Comparison of ENCODE assay signal across 8 cellular contexts in the genomic region with DNA sequence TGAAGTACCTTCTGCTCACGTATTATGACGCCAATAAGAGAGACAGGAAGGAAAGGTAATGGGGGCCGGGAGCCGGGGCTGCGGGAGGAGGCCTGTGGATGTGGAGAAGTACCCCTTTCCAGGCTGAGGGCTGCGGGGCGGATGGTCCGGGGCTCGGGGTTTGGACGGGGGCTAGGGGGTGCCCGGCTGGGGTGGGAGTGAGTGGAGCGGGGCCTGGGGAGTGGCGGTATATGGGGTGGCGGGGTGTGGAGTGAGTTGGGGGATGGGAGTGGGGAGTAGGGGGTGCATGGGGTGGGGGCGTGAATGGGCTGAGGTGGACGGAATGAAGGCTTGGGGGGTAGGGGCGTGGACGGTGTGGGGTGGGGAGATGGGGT. TPM values are rescaled to one million over a fixed set of nuclear protein-coding genes. Genes with fewer than 3 reads are reported as not detected.
DNase-seq lines count a peak whose midpoint lies in the region; ATAC-seq, FAIRE-seq and TF ChIP-seq lines count a peak whose summit lies in the region.
"Not testable (repeated sequence)": the region's sequence is repeated elsewhere in the genome, so short reads cannot be mapped to it uniquely, and the experiment has no call there.

No MANE protein-coding gene starts in this region.

- BruUV-seq in Caco-2 (replicated peaks; lab: Mats Ljungman, UMichigan); K562 (replicated peaks; lab: Mats Ljungman, UMichigan): not testable (repeated sequence)

- H3K4me1 ChIP-seq in Caco-2; HUES48 (ENCODE audit: control insufficient read depth, insufficient read depth, low read length); K562 (replicated peaks in 1 of 2; ENCODE audit: control insufficient read depth in 2 of 2, insufficient read depth in 2 of 2, low read length in 2 of 2); right lobe of liver; parathyroid adenoma; thyroid gland: not testable (repeated sequence)

- ATAC-seq in K562 (peak; percentile 49), right lobe of liver (peak; percentile 3 to 31 (median 28))

- H3K36me3 Mint-ChIP-seq in Caco-2 (ENCODE audit: insufficient read depth, unreplicated experiment): not testable (repeated sequence)

- not testable (repeated sequence) for TF ChIP-seq CTCF in Caco-2 (IDR thresholded peaks at IDR 0.05; ENCODE audit: insufficient read depth in 1 of 2, low read depth in 1 of 2, low read length in 1 of 2, severe bottlenecking in 1 of 2, unreplicated experiment in 1 of 2); WERI-Rb-1 (IDR thresholded peaks at IDR 0.05; ENCODE audit: low read depth, low read length); K562 (IDR thresholded peaks at IDR 0.05 in 2 of 3, conservative IDR thresholded peaks at IDR 0.05 in 1 of 3; ENCODE audit: insufficient read depth in 2 of 3, low read depth in 1 of 3, low read length in 3 of 3); fibroblast of pulmonary artery (IDR thresholded peaks at IDR 0.05; ENCODE audit: low read length, missing control alignments); right lobe of liver (IDR thresholded peaks at IDR 0.05); parathyroid adenoma (IDR thresholded peaks at IDR 0.05); thyroid gland (IDR thresholded peaks at IDR 0.05)

- H3K9me3 ChIP-seq in Caco-2; HUES48 (ENCODE audit: control insufficient read depth, insufficient read depth, low read length); WERI-Rb-1 (ENCODE audit: severe bottlenecking); K562 (replicated peaks; ENCODE audit: control insufficient read depth, insufficient read depth, low read depth, low read length); right lobe of liver; parathyroid adenoma (ENCODE audit: control insufficient read depth, low read length); thyroid gland: not testable (repeated sequence)

- H3K9ac ChIP-seq in HUES48 (ENCODE audit: low read depth, low read length); parathyroid adenoma: not testable (repeated sequence)
- H3K9ac ChIP-seq in K562 (ENCODE audit: insufficient read depth in 1 of 2, low read depth in 2 of 2, low read length in 2 of 2): peak overlapping the region; percentile 71 to 95

- peak overlapping the region; percentile 91 for H3K4me3 Mint-ChIP-seq in Caco-2 (ENCODE audit: unreplicated experiment)

- intact Hi-C loops in Caco-2 (cut with micrococcal nuclease; ENCODE audit: unreplicated experiment) (loop anchor here (2.0 kb wide), 1 partner anchor 245 kb away; no protein-coding TSS in a partner anchor), K562 (cut with micrococcal nuclease) (loop anchor here (2.0 to 5.0 kb wide), 3 partner anchors 101 to 257 kb away; a partner anchor contains a TSS)
- intact Hi-C loops in right lobe of liver (cut with DNase I); thyroid gland (cut with DNase I): not testable (repeated sequence)

- H3K4me3 ChIP-seq in Caco-2 (ENCODE audit: low read depth, low read length) (peak overlapping the region; percentile 79), HUES48 (ENCODE audit: low read depth, low read length) (peak overlapping the region; percentile 68), WERI-Rb-1 (ENCODE audit: low read depth, low read length) (peak overlapping the region; percentile 46), K562 (peak overlapping the region; percentile 61), fibroblast of pulmonary artery (replicated peaks; ENCODE audit: low read depth, low read length) (peak overlapping the region; percentile 72), right lobe of liver (peak overlapping the region; percentile 71 to 81 (median 76)), parathyroid adenoma (ENCODE audit: low read depth, low read length) (peak overlapping the region; percentile 47), thyroid gland (replicated peaks in 1 of 3) (peak overlapping the region in 2 of 3 donors; percentile 69 to 78)

- H3K4me1 Mint-ChIP-seq in Caco-2 (ENCODE audit: low read depth, unreplicated experiment): not testable (repeated sequence)

- not testable (repeated sequence) for H3K27me3 Mint-ChIP-seq in Caco-2 (ENCODE audit: insufficient read depth, unreplicated experiment)

- TF ChIP-seq POLR2A in K562 (conservative IDR thresholded peaks at IDR 0.05); right lobe of liver (IDR thresholded peaks at IDR 0.05); thyroid gland (IDR thresholded peaks at IDR 0.05): not testable (repeated sequence)

- H3K4me2 ChIP-seq in K562 (ENCODE audit: insufficient read depth, low read length): peak overlapping the region; percentile 83
- H3K4me2 ChIP-seq in parathyroid adenoma (ENCODE audit: low read length): peak overlapping the region; percentile 61

- peak overlapping the region; percentile 85 for H3K27ac Mint-ChIP-seq in Caco-2 (ENCODE audit: unreplicated experiment)

- in situ Hi-C loops in K562 (cut with MboI): loop anchor here (25.0 kb wide), 1 partner anchor 252 kb away; a partner anchor contains a TSS

- H3K27me3 ChIP-seq in Caco-2 (replicated peaks; ENCODE audit: control insufficient read depth, insufficient read depth, low read length); HUES48 (ENCODE audit: control insufficient read depth, insufficient read depth, low read length); WERI-Rb-1 (ENCODE audit: insufficient read depth, low read depth, severe bottlenecking); K562 (ENCODE audit: control insufficient read depth in 2 of 2, insufficient read depth in 2 of 2, low read length in 2 of 2); right lobe of liver; parathyroid adenoma (ENCODE audit: control insufficient read depth, insufficient read depth, low read length); thyroid gland: not testable (repeated sequence)

- H3K79me2 ChIP-seq in K562 (ENCODE audit: control insufficient read depth, insufficient read depth, low read length); parathyroid adenoma: not testable (repeated sequence)

- H2AFZ ChIP-seq in K562 (ENCODE audit: low read depth, low read length) (peak overlapping the region; percentile 87), parathyroid adenoma (peak overlapping the region; percentile 94)

- CTCF ChIA-PET in Caco-2 (lab: Charles Lee): interaction anchor here (1.3 kb wide), 1 partner anchor 256 kb away, joined by 4 read pairs; a partner anchor contains a TSS
- CTCF ChIA-PET in K562 (lab: Yijun Ruan, JAX; ENCODE audit: low intra/inter-chr PET ratio): not testable (repeated sequence)

- WGBS in K562 (ENCODE audit: insufficient coverage, low coverage, missing lambda C conversion rate): 0% methylated on average over 2 of the region's 18 CpGs
- 2% methylated on average over 13 of the region's 18 CpGs for WGBS in right lobe of liver (ENCODE audit: insufficient coverage, low coverage, low lambda C conversion rate, missing lambda C conversion rate)
- 0 to 2% methylated on average over 5 to 7 of the region's 18 CpGs for WGBS in thyroid gland, 2 donors

- TF ChIP-seq EP300 in K562 (IDR thresholded peaks at IDR 0.05; ENCODE audit: low read length): not testable (repeated sequence)

- H4K20me1 ChIP-seq in K562 (replicated peaks; ENCODE audit: control insufficient read depth, insufficient read depth, low read length): not testable (repeated sequence)

- POLR2A ChIA-PET in Caco-2 (lab: Charles Lee); K562 (lab: Yijun Ruan, JAX): not testable (repeated sequence)

- not testable (repeated sequence) for H3K36me3 ChIP-seq in Caco-2 (ENCODE audit: control insufficient read depth, insufficient read depth, low read length); HUES48 (ENCODE audit: control insufficient read depth, insufficient read depth, low read length); WERI-Rb-1; K562 (ENCODE audit: control insufficient read depth, insufficient read depth, low read length); right lobe of liver; parathyroid adenoma (ENCODE audit: control insufficient read depth, insufficient read depth, low read length); thyroid gland

- not testable (repeated sequence) for H3K27ac ChIP-seq in HUES48 (ENCODE audit: low read depth, low read length)
- H3K27ac ChIP-seq in WERI-Rb-1 (peak overlapping the region; percentile 92), K562 (ENCODE audit: extremely low read depth, low read depth, low read length) (peak overlapping the region; percentile 84), right lobe of liver (peak overlapping the region; percentile 29 to 82 (median 78)), parathyroid adenoma (peak overlapping the region; percentile 76), thyroid gland (peak overlapping the region; percentile 81 to 92 (median 92))

- not testable (repeated sequence) for H3K9me1 ChIP-seq in K562 (ENCODE audit: control insufficient read depth, insufficient read depth, low read length)

- not testable (repeated sequence) for FAIRE-seq in K562 (lab: Jason Lieb, UNC)

- DNase-seq in Caco-2; WERI-Rb-1; K562 (ENCODE audit: extremely low read depth in 1 of 4, low spot score in 3 of 4); fibroblast of pulmonary artery (ENCODE audit: low read depth); thyroid gland: not testable (repeated sequence)
- DNase-seq in right lobe of liver: peak in 2 of 3 donors; percentile 39 to 63

- not testable (repeated sequence) for TF ChIP-seq RAD21 in K562 (CRISPR knock-in tag; conservative IDR thresholded peaks at IDR 0.05 in 1 of 2, IDR thresholded peaks at IDR 0.05 in 1 of 2)

- H3K9me3 Mint-ChIP-seq in Caco-2 (ENCODE audit: unreplicated experiment): not testable (repeated sequence)

RNA-seq across cellular contexts. Expression of a gene that starts 0.9 kb away (rescaled TPM):
- total RNA-seq in Caco-2 (2022): 24.8 and 26.9 TPM in 2 replicates
- 108 and 226 TPM in 2 replicates for total RNA-seq in K562 (2011; cell fraction: chromatin; rRNA removed; ENCODE audit: low replicate concordance)
- total RNA-seq in K562 (2011; cell fraction: nucleolus; rRNA removed): 52.2 and 62.4 TPM in 2 replicates
- total RNA-seq in K562 (2011; cell fraction: nucleoplasm; rRNA removed): 82.4 and 83.8 TPM in 2 replicates
- total RNA-seq in K562 (2014; rRNA removed): 25.3 and 27.3 TPM in 2 replicates
- total RNA-seq in K562 (2014; rRNA removed; fragmentation: Illumina TruSeq; extraction: Trizol): 21.8 and 25.5 TPM in 2 replicates
- total RNA-seq in K562 (2015; rRNA removed; fragmentation: Illumina TruSeq; extraction: Trizol): 26.7 and 29.1 TPM in 2 replicates
- 15.7 and 19.0 TPM in 2 replicates for total RNA-seq in K562 (2021)
- 11.4 and 12.9 TPM in 2 replicates for polyA plus RNA-seq in K562 (2011; rRNA removed)
- 1.8 and 2.2 TPM in 2 replicates for polyA plus RNA-seq in K562 (2011; cell fraction: cytosol; rRNA removed)
- polyA plus RNA-seq in K562 (2011; cell fraction: nucleus; rRNA removed): 67.9 and 78.2 TPM in 2 replicates
- 5.0 and 6.8 TPM in 2 replicates for polyA plus RNA-seq in K562 (2012)
- 7.6 and 8.1 TPM in 2 replicates for polyA plus RNA-seq in K562 (2014; fragmentation: Illumina TruSeq; extraction: Trizol)
- 1 to 10 TPM; 8.0 to 9.6 TPM for polyA plus RNA-seq in K562 (2014; fragmentation: Nextera tagmentation; extraction: Ambion mirVana)
- 11.2 and 15.4 TPM in 2 replicates for polyA plus RNA-seq in K562 (2014; rRNA removed)
- polyA minus RNA-seq in K562 (2011; rRNA and poly(A)+ RNA removed): 69.6 and 95.4 TPM in 2 replicates
- polyA minus RNA-seq in K562 (2011; cell fraction: cytosol; rRNA and poly(A)+ RNA removed): 3.4 and 4.1 TPM in 2 replicates
- polyA minus RNA-seq in K562 (2011; cell fraction: nucleus; rRNA and poly(A)+ RNA removed): 172 and 270 TPM in 2 replicates
- total RNA-seq in right lobe of liver: 1 to 10 TPM; 2.8 to 4.8 (median 4.2) TPM
- 10 to 100 TPM; 27.4 to 36.3 (median 31.7) TPM for total RNA-seq in thyroid gland

RNA-seq across cellular contexts. Expression of a gene that starts 19.2 kb away (rescaled TPM):
- 14.3 and 15.1 TPM in 2 replicates for total RNA-seq in Caco-2 (2022)
- total RNA-seq in K562 (2011; cell fraction: chromatin; rRNA removed; ENCODE audit: low replicate concordance): 32.3 and 58.4 TPM in 2 replicates
- 39.3 and 50.0 TPM in 2 replicates for total RNA-seq in K562 (2011; cell fraction: nucleolus; rRNA removed)
- 42.0 and 62.4 TPM in 2 replicates for total RNA-seq in K562 (2011; cell fraction: nucleoplasm; rRNA removed)
- 26.6 and 33.1 TPM in 2 replicates for total RNA-seq in K562 (2014; rRNA removed)
- 23.3 and 27.5 TPM in 2 replicates for total RNA-seq in K562 (2014; rRNA removed; fragmentation: Illumina TruSeq; extraction: Trizol)
- 26.1 and 29.7 TPM in 2 replicates for total RNA-seq in K562 (2015; rRNA removed; fragmentation: Illumina TruSeq; extraction: Trizol)
- 32.9 and 35.0 TPM in 2 replicates for total RNA-seq in K562 (2021)
- polyA plus RNA-seq in K562 (2011; rRNA removed): 18.9 and 23.8 TPM in 2 replicates
- 22.2 and 27.3 TPM in 2 replicates for polyA plus RNA-seq in K562 (2011; cell fraction: cytosol; rRNA removed)
- 77.1 and 85.2 TPM in 2 replicates for polyA plus RNA-seq in K562 (2011; cell fraction: nucleus; rRNA removed)
- polyA plus RNA-seq in K562 (2012): 24.0 and 51.0 TPM in 2 replicates
- 35.1 and 36.6 TPM in 2 replicates for polyA plus RNA-seq in K562 (2014; fragmentation: Illumina TruSeq; extraction: Trizol)
- polyA plus RNA-seq in K562 (2014; fragmentation: Nextera tagmentation; extraction: Ambion mirVana): 1 to 10 TPM; 4.7 to 8.7 TPM
- polyA plus RNA-seq in K562 (2014; rRNA removed): 22.7 and 23.8 TPM in 2 replicates
- 15.6 and 20.2 TPM in 2 replicates for polyA minus RNA-seq in K562 (2011; rRNA and poly(A)+ RNA removed)
- 14.6 and 16.6 TPM in 2 replicates for polyA minus RNA-seq in K562 (2011; cell fraction: cytosol; rRNA and poly(A)+ RNA removed)
- 23.6 and 27.8 TPM in 2 replicates for polyA minus RNA-seq in K562 (2011; cell fraction: nucleus; rRNA and poly(A)+ RNA removed)
- total RNA-seq in right lobe of liver: 1 to 10 TPM; 1.8 to 4.6 (median 3.2) TPM
- 1 to 10 TPM in 3 of 4 donors, not detected in 1; 1.8 to 7.1 (median 4.2) TPM for total RNA-seq in thyroid gland
